20 cellular contexts compared by ENCODE assay signal in the genomic region with DNA sequence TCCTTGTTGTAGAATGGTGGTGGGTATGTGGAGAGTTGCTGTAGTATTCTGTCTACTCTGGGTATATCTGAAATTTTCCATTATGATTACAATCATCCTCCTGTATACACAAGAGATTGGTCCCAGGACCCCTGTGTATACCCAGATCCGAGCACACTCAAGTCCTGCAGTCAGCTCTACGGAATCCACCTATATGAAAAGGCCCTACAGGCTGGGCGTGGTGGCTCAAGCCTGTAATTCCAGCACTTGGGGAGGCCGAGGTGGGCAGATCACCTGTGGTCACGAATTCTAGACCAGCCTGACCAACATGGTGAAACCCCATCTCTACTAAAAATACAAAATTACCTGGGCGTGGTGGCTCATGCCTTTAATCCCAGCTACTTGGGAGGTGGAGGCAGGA.
"Had no signal": no experiment of that assay in that cellular context is flagged by ENCODE, and none has a peak within 500 bp of the region (broad histone marks: within the 10 kb centered on the region; RNA-seq: fewer than 3 reads in every experiment).

No MANE protein-coding gene starts in this region.

- H3K4me1 Mint-ChIP-seq: memory B cell; naive B cell; stimulated activated naive B cell treated with anti-CD40 and anti-IgM and Interleukin-4, amounts not matched to agents 10 μg/mL and 1 μg/mL and 100 μg/mL, for 72 hours had no signal

- ATAC-seq: heart right ventricle; left cardiac atrium; lower lobe of right lung; psoas muscle; sciatic nerve; stimulated activated naive B cell treated with anti-CD40 and anti-IgM and Interleukin-4, amounts not matched to agents 10 μg/mL and 1 μg/mL and 100 μg/mL, for 72 hours; upper lobe of right lung had no signal

- H3K27ac Mint-ChIP-seq: memory B cell; mesothelial cell of epicardium; naive B cell; nephron; stimulated activated naive B cell treated with anti-CD40 and anti-IgM and Interleukin-4, amounts not matched to agents 10 μg/mL and 1 μg/mL and 100 μg/mL, for 72 hours had no signal

- H3K4me3 ChIP-seq: heart right ventricle, left ventricle myocardium inferior, lower lobe of right lung, psoas muscle, skin epidermis, suprapubic skin, thyroid gland, upper lobe of right lung had no signal

- H3K27me3 ChIP-seq: heart right ventricle, suprapubic skin, thyroid gland, upper lobe of right lung had no signal

- H3K27ac ChIP-seq: heart right ventricle, left ventricle myocardium inferior, lower lobe of right lung, psoas muscle, skin epidermis, suprapubic skin, thyroid gland, upper lobe of right lung had no signal

- H3K4me3 Mint-ChIP-seq: memory B cell; mesothelial cell of epicardium; naive B cell; nephron; stimulated activated naive B cell treated with anti-CD40 and anti-IgM and Interleukin-4, amounts not matched to agents 10 μg/mL and 1 μg/mL and 100 μg/mL, for 72 hours had no signal

- DNase-seq: erythroblast; heart right ventricle; hypothalamus; left cardiac atrium; left ventricle myocardium inferior; lower lobe of right lung; naive B cell; occipital lobe; psoas muscle; stimulated activated CD4-positive, alpha-beta T cell treated with anti-CD3 and anti-CD28 coated beads, Interleukin-2, amount 100 ng/mL, for 24 hours; stimulated activated CD4-positive, alpha-beta T cell treated with anti-CD3 and anti-CD28 coated beads, Interleukin-4, amount 100 ng/mL, for 4 hours; stimulated activated naive B cell treated with anti-CD40 and anti-IgM and Interleukin-4, amounts not matched to agents 10 μg/mL and 1 μg/mL and 100 μg/mL, for 72 hours; thyroid gland; upper lobe of right lung had no signal

- H3K36me3 ChIP-seq: left ventricle myocardium inferior, lower lobe of right lung, suprapubic skin, thyroid gland, upper lobe of right lung had no signal

- H3K36me3 Mint-ChIP-seq: memory B cell; naive B cell; stimulated activated naive B cell treated with anti-CD40 and anti-IgM and Interleukin-4, amounts not matched to agents 10 μg/mL and 1 μg/mL and 100 μg/mL, for 72 hours had no signal

- H3K9me3 ChIP-seq: left ventricle myocardium inferior, lower lobe of right lung, suprapubic skin, thyroid gland, upper lobe of right lung had no signal
